Comparison of ENCODE assay signal across 8 cellular contexts in the genomic region with DNA sequence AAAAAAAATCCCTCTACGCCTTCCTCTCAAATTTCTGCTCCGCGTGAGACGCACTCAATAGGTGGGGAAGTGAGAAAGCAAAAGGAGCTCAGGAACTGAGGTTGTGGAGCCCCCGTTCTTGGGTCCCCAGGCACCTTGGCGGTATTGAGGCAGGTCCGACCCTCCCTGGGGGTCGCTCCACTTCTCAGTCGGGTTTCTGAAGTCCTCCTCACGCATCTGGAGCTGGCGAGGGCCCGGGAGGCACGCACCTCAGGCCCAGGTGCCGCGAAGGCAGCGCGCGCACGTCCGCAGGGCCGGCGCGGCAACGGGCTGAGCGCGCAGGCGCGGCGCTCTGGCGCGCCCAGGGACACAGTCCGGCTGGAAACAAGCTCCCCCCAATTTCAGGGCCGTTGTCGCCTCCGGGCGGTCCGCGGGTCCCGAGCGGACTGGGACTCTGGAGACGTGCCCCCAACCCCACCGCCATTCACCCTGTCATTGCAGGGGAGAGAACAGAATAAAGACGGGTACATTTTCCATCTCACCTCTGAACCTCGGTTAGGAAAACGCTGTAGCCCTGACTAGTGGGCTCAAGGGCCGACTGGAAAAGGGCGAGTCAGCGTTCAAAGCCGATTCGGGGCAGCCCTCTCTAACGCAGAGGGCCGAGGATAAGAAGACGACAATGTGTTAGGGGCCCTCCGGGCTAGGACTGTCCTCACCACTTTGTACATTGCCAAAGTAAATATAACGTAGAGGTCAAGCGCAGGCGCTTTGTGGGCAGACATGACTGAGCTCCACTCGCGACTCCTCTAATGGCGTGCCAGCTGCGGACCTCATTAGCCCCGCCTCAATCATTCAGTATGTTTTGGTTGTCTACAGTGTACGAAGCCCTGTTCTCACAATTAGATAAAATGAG. TPM values are rescaled to one million over a fixed set of nuclear protein-coding genes. Genes with fewer than 3 reads are reported as not detected.
DNase-seq lines count a peak whose midpoint lies in the region; ATAC-seq and TF ChIP-seq lines count a peak whose summit lies in the region.

A gene with protein sequence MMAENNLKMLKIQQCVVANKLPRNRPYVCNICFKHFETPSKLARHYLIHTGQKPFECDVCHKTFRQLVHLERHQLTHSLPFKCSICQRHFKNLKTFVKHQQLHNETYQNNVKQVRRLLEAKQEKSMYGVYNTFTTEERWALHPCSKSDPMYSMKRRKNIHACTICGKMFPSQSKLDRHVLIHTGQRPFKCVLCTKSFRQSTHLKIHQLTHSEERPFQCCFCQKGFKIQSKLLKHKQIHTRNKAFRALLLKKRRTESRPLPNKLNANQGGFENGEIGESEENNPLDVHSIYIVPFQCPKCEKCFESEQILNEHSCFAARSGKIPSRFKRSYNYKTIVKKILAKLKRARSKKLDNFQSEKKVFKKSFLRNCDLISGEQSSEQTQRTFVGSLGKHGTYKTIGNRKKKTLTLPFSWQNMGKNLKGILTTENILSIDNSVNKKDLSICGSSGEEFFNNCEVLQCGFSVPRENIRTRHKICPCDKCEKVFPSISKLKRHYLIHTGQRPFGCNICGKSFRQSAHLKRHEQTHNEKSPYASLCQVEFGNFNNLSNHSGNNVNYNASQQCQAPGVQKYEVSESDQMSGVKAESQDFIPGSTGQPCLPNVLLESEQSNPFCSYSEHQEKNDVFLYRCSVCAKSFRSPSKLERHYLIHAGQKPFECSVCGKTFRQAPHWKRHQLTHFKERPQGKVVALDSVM (minus strand): TSS at position 306 of the 892 bp plus-strand sequence. CDS start 4,853 bp downstream, outside the sequence.

- peak; percentile 95 for DNase-seq in GM03348 (ENCODE audit: low spot score)
- DNase-seq in HCEC 1CT = peak; percentile 69
- DNase-seq in MM.1S = peak; percentile 81
- peak; percentile 22 for DNase-seq in SK-N-MC (ENCODE audit: low read depth, low spot score)
- DNase-seq in activated naive CD4-positive, alpha-beta T cell treated with anti-CD3 and anti-CD28 coated beads, Interleukin-2, amount 50 U/mL, for 16 hours = peak; percentile 78
- DNase-seq in globus pallidus (ENCODE audit: low spot score) = peak; percentile 77
- DNase-seq in omental fat pad (ENCODE audit: low spot score) = no peak

- peak within 1 kb of the TSS; percentile 96 for H3K4me2 ChIP-seq in MM.1S (ENCODE audit: low read depth, low read length)

- H3K9ac ChIP-seq in MM.1S (ENCODE audit: low read length) = peak within 1 kb of the TSS; percentile 96
- H3K9ac ChIP-seq in SK-N-MC (ENCODE audit: insufficient read length) = peak within 1 kb of the TSS; percentile 99

- H3K9me3 ChIP-seq in MM.1S (replicated peaks; ENCODE audit: insufficient read depth, low read length) = no peaks in the 10 kb centered on the region
- no peaks in the 10 kb centered on the region for H3K9me3 ChIP-seq in SK-N-MC (ENCODE audit: low read depth, low read length)

- H3K27me3 ChIP-seq in MM.1S (replicated peaks; ENCODE audit: insufficient read depth, low read length) = no peaks in the 10 kb centered on the region

- peaks cover 46% of the 10 kb centered on the region for H3K79me2 ChIP-seq in MM.1S (ENCODE audit: low read length)

- H3K4me3 ChIP-seq in MM.1S (ENCODE audit: low read length) = peak within 1 kb of the TSS; percentile 93
- H3K4me3 ChIP-seq in SK-N-MC = peak within 1 kb of the TSS; percentile 100

- H3K27ac ChIP-seq in MM.1S (ENCODE audit: low read length) = peak within 1 kb of the TSS; percentile 81
- peak within 1 kb of the TSS; percentile 89 for H3K27ac ChIP-seq in SK-N-MC
- peak within 1 kb of the TSS; percentile 80 for H3K27ac ChIP-seq in temporal lobe (ENCODE audit: low read depth, low read length)

- H2AFZ ChIP-seq in MM.1S (ENCODE audit: low read length) = peak within 1 kb of the TSS; percentile 99

- peaks cover 23% of the 10 kb centered on the region for H3K4me1 ChIP-seq in MM.1S (ENCODE audit: low read length)

- no peaks in the 10 kb centered on the region for H4K20me1 ChIP-seq in MM.1S (ENCODE audit: insufficient read depth, low read length)

- no peaks in the 10 kb centered on the region for H3F3A ChIP-seq in MM.1S (ENCODE audit: insufficient read depth, low read length)

- H3K9me2 ChIP-seq in MM.1S (replicated peaks; ENCODE audit: insufficient read depth, low read length) = no peaks in the 10 kb centered on the region

- peaks cover 4% of the 10 kb centered on the region; the same call in 1 of the 2 replicates for H3K36me3 ChIP-seq in MM.1S (replicated peaks; ENCODE audit: insufficient read depth, low read length)
- H3K36me3 ChIP-seq in SK-N-MC (ENCODE audit: insufficient read depth, low read length) = peaks cover 28% of the 10 kb centered on the region

- ATAC-seq in omental fat pad (ENCODE audit: low FRiP score) = peak; percentile 95

- TF ChIP-seq CTCF in MM.1S (IDR thresholded peaks at IDR 0.05; ENCODE audit: low read length) (no peak), omental fat pad (IDR thresholded peaks at IDR 0.05) (no peak)

RNA-seq across cellular contexts. Expression of the gene that starts here (rescaled TPM):
- 10 to 100 TPM; 21.5 to 30.5 (median 24.5) TPM for total RNA-seq in omental fat pad
- total RNA-seq in temporal lobe = 94.7 TPM
